2 cellular contexts compared by ENCODE assay signal in the genomic region with DNA sequence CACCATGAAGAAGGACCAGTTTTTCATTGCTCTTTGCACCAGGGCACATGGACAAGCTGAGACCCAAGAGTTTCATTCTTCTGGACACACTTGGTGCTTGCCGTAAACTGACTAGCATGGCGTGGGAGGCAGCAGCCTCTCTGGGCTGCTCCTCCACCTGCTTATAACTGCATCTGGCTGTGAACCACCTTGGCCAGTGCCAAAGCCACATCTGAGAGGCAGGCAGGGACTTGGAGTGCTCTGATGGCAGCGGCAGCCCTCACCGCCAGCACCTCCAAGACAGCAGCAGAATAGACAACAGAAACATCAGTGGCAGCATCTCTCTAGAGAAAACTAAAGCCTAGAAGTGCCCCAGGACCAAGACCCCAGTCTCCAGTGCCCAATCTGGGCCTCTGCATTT.
TF ChIP-seq lines count a peak whose summit lies in the region.

No MANE protein-coding gene starts in this region.

TF ChIP-seq in SK-N-SH, 30 proteins besides CTCF, POLR2A, EP300 and RAD21:
- TF ChIP-seq, protein P1, sequence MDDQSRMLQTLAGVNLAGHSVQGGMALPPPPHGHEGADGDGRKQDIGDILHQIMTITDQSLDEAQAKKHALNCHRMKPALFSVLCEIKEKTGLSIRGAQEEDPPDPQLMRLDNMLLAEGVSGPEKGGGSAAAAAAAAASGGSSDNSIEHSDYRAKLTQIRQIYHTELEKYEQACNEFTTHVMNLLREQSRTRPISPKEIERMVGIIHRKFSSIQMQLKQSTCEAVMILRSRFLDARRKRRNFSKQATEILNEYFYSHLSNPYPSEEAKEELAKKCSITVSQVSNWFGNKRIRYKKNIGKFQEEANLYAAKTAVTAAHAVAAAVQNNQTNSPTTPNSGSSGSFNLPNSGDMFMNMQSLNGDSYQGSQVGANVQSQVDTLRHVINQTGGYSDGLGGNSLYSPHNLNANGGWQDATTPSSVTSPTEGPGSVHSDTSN (IDR thresholded peaks at IDR 0.05) = no peak
- no peak for TF ChIP-seq SIN3A (IDR thresholded peaks at IDR 0.05; ENCODE audit: borderline replicate concordance, low read depth, low read length)
- TF ChIP-seq NRF1 (IDR thresholded peaks at IDR 0.05; ENCODE audit: low read depth, low read length) = no peak
- TF ChIP-seq POLR2AphosphoS5 (IDR thresholded peaks at IDR 0.05; ENCODE audit: low read depth, low read length) = no peak
- TF ChIP-seq NFIC (IDR thresholded peaks at IDR 0.05; ENCODE audit: borderline replicate concordance) = no peak
- TF ChIP-seq RFX5 (IDR thresholded peaks at IDR 0.05; ENCODE audit: low read length) = no peak
- TF ChIP-seq, protein P2, sequence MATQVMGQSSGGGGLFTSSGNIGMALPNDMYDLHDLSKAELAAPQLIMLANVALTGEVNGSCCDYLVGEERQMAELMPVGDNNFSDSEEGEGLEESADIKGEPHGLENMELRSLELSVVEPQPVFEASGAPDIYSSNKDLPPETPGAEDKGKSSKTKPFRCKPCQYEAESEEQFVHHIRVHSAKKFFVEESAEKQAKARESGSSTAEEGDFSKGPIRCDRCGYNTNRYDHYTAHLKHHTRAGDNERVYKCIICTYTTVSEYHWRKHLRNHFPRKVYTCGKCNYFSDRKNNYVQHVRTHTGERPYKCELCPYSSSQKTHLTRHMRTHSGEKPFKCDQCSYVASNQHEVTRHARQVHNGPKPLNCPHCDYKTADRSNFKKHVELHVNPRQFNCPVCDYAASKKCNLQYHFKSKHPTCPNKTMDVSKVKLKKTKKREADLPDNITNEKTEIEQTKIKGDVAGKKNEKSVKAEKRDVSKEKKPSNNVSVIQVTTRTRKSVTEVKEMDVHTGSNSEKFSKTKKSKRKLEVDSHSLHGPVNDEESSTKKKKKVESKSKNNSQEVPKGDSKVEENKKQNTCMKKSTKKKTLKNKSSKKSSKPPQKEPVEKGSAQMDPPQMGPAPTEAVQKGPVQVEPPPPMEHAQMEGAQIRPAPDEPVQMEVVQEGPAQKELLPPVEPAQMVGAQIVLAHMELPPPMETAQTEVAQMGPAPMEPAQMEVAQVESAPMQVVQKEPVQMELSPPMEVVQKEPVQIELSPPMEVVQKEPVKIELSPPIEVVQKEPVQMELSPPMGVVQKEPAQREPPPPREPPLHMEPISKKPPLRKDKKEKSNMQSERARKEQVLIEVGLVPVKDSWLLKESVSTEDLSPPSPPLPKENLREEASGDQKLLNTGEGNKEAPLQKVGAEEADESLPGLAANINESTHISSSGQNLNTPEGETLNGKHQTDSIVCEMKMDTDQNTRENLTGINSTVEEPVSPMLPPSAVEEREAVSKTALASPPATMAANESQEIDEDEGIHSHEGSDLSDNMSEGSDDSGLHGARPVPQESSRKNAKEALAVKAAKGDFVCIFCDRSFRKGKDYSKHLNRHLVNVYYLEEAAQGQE (IDR thresholded peaks at IDR 0.05; ENCODE audit: low read depth, low read length) = no peak
- TF ChIP-seq RCOR1 (IDR thresholded peaks at IDR 0.05; ENCODE audit: low read length) = no peak
- TF ChIP-seq, protein P3, sequence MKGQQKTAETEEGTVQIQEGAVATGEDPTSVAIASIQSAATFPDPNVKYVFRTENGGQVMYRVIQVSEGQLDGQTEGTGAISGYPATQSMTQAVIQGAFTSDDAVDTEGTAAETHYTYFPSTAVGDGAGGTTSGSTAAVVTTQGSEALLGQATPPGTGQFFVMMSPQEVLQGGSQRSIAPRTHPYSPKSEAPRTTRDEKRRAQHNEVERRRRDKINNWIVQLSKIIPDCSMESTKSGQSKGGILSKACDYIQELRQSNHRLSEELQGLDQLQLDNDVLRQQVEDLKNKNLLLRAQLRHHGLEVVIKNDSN (IDR thresholded peaks at IDR 0.05; ENCODE audit: borderline replicate concordance, low read depth) = no peak
- no peak for TF ChIP-seq SMC3 (IDR thresholded peaks at IDR 0.05; ENCODE audit: low read depth, low read length)
- no peak for TF ChIP-seq GABPA (IDR thresholded peaks at IDR 0.05; ENCODE audit: low read depth)

TF ChIP-seq in SK-N-SH treated with all-trans-retinoic acid at 6 μM for 48 hours, 23 proteins besides CTCF, POLR2A, EP300 and RAD21:
- TF ChIP-seq, protein P4, sequence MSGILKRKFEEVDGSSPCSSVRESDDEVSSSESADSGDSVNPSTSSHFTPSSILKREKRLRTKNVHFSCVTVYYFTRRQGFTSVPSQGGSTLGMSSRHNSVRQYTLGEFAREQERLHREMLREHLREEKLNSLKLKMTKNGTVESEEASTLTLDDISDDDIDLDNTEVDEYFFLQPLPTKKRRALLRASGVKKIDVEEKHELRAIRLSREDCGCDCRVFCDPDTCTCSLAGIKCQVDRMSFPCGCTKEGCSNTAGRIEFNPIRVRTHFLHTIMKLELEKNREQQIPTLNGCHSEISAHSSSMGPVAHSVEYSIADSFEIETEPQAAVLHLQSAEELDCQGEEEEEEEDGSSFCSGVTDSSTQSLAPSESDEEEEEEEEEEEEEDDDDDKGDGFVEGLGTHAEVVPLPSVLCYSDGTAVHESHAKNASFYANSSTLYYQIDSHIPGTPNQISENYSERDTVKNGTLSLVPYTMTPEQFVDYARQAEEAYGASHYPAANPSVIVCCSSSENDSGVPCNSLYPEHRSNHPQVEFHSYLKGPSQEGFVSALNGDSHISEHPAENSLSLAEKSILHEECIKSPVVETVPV (CRISPR knock-in tag; IDR thresholded peaks at IDR 0.05) = no peak
